1 cellular context compared by ENCODE assay signal in genomic region chr4:176910646-176911045, GRCh38.
TF ChIP-seq lines count a peak whose summit lies in the region.

No MANE protein-coding gene starts in this region.

TF ChIP-seq in IMR-90, 13 proteins besides CTCF, POLR2A, EP300 and RAD21 (continued from another document):
- no peak for TF ChIP-seq ELK1 (IDR thresholded peaks at IDR 0.05; ENCODE audit: borderline replicate concordance, low read depth, low read length)
- no peak for TF ChIP-seq FOS (IDR thresholded peaks at IDR 0.05; ENCODE audit: low read depth, low read length)
- no peak for TF ChIP-seq MAZ (IDR thresholded peaks at IDR 0.05; ENCODE audit: borderline replicate concordance, low read depth, low read length)
